ENCODE assay signal across 29 cellular contexts in the genomic region with DNA sequence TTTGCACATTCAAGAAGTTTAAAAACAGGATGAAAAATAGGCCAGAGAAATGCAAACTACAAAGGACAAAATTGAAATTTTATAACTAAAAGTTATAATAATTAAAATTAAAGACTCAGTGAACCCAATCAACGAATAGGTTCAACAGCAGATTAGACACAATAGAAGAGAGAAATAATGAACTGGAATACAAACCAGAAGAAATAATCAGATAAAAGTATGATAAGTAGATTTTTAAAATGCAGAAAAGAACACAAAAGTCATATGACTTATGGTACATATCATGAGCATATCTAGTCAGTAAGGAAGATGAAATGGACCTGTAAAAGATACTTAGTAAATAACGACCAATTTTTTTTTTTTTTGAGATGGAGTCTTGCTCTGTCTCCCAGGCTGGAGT.
"Had no signal": no experiment of that assay in that cellular context is flagged by ENCODE, and none has a peak within 500 bp of the region (broad histone marks: within the 10 kb centered on the region; RNA-seq: fewer than 3 reads in every experiment).

No MANE protein-coding gene starts in this region.

- FAIRE-seq: urothelium cell line had no signal

- H3K27ac ChIP-seq: stomach, suprapubic skin, testis, thoracic aorta, thyroid gland, tibial artery, tibial nerve, transverse colon, upper lobe of left lung, upper lobe of right lung, uterus, vagina had no signal

- ATAC-seq: stimulated activated effector memory CD8-positive, alpha-beta T cell treated with anti-CD3 and anti-CD28 coated beads, Interleukin-12 subunit alpha, Interleukin-12 subunit beta, amount 100 ng/mL, for 72 hours; stimulated activated memory B cell treated with anti-CD40 and anti-IgM and Interleukin-4, amounts not matched to agents 10 μg/mL and 1 μg/mL and 100 μg/mL, for 72 hours; stimulated activated naive B cell treated with anti-CD40 and anti-IgM and Interleukin-4, amounts not matched to agents 10 μg/mL and 1 μg/mL and 100 μg/mL, for 72 hours; stimulated activated naive CD8-positive, alpha-beta T cell treated with anti-CD3 and anti-CD28 coated beads, Interleukin-15, amount 100 ng/mL, for 72 hours; stimulated activated naive CD8-positive, alpha-beta T cell treated with anti-CD3 and anti-CD28 coated beads, Interleukin-15, Interleukin-2, amounts not matched to agents 100 U/mL and 50 U/mL, for 24 hours; upper lobe of right lung had no signal

- H3K4me3 ChIP-seq: stomach, suprapubic skin, testis, thoracic aorta, thyroid gland, tibial artery, tibial nerve, transverse colon, upper lobe of left lung, upper lobe of right lung, uterus, vagina had no signal

- H3K27me3 ChIP-seq: stomach, suprapubic skin, testis, thyroid gland, tibial artery, tibial nerve, transverse colon, upper lobe of left lung, upper lobe of right lung, uterus, vagina had no signal

- H3K4me1 ChIP-seq: stomach, suprapubic skin, testis, thyroid gland, tibial artery, tibial nerve, transverse colon, upper lobe of left lung, upper lobe of right lung, uterus, vagina had no signal

- DNase-seq: stimulated activated CD4-positive, alpha-beta T cell treated with anti-CD3 and anti-CD28 coated beads, Interleukin-2, amount 100 ng/mL, for 48 hours; stimulated activated CD4-positive, alpha-beta T cell treated with anti-CD3 and anti-CD28 coated beads, Interleukin-4, amount 100 ng/mL, for 1 hour; stimulated activated CD4-positive, alpha-beta T cell treated with anti-CD3 and anti-CD28 coated beads, Interleukin-4, amount 100 ng/mL, for 24 hours; stimulated activated CD4-positive, alpha-beta T cell treated with anti-CD3 and anti-CD28 coated beads, Interleukin-4, amount 100 ng/mL, for 4 hours; stimulated activated CD8-positive, alpha-beta memory T cell treated with anti-CD3 and anti-CD28 coated beads, Interleukin-4, amount 100 ng/mL, for 48 hours; stimulated activated naive B cell treated with anti-CD40 and anti-IgM and Interleukin-4, amounts not matched to agents 10 μg/mL and 1 μg/mL and 100 μg/mL, for 72 hours; stimulated activated naive CD4-positive, alpha-beta T cell; stimulated activated naive CD4-positive, alpha-beta T cell treated with Interleukin-2 at 50 U/mL for 16 hours; stimulated activated naive CD8-positive, alpha-beta T cell treated with anti-CD3 and anti-CD28 coated beads, Interleukin-15, amount 100 ng/mL, for 72 hours; stimulated activated naive CD8-positive, alpha-beta T cell treated with anti-CD3 and anti-CD28 coated beads, Interleukin-15, Interleukin-2, amounts not matched to agents 100 U/mL and 50 U/mL, for 24 hours; stomach; substantia nigra; testis; thyroid gland; tibial artery; transverse colon; trophoblast cell; upper lobe of left lung; upper lobe of right lung; uterus had no signal

- H3K4me3 Mint-ChIP-seq: stimulated activated effector memory CD8-positive, alpha-beta T cell treated with anti-CD3 and anti-CD28 coated beads, Interleukin-12 subunit alpha, Interleukin-12 subunit beta, amount 100 ng/mL, for 72 hours; stimulated activated memory B cell treated with anti-CD40 and anti-IgM and Interleukin-4, amounts not matched to agents 10 μg/mL and 1 μg/mL and 100 μg/mL, for 72 hours; stimulated activated naive B cell treated with anti-CD40 and anti-IgM and Interleukin-4, amounts not matched to agents 10 μg/mL and 1 μg/mL and 100 μg/mL, for 72 hours; stimulated activated naive CD8-positive, alpha-beta T cell treated with anti-CD3 and anti-CD28 coated beads, Interleukin-15, amount 100 ng/mL, for 72 hours; stimulated activated naive CD8-positive, alpha-beta T cell treated with anti-CD3 and anti-CD28 coated beads, Interleukin-15, Interleukin-2, amounts not matched to agents 100 ng/mL and 50 ng/mL, for 24 hours; type B pancreatic cell had no signal

- H3K36me3 ChIP-seq: stomach, suprapubic skin, thoracic aorta, thyroid gland, tibial artery, tibial nerve, transverse colon, upper lobe of left lung, upper lobe of right lung, uterus, vagina had no signal

- H3K36me3 Mint-ChIP-seq: stimulated activated effector memory CD8-positive, alpha-beta T cell treated with anti-CD3 and anti-CD28 coated beads, Interleukin-12 subunit alpha, Interleukin-12 subunit beta, amount 100 ng/mL, for 72 hours; stimulated activated memory B cell treated with anti-CD40 and anti-IgM and Interleukin-4, amounts not matched to agents 10 μg/mL and 1 μg/mL and 100 μg/mL, for 72 hours; type B pancreatic cell had no signal

- H3K9me3 ChIP-seq: testis, thyroid gland, uterus, vagina had no signal

- H3K4me1 Mint-ChIP-seq: stimulated activated effector memory CD8-positive, alpha-beta T cell treated with anti-CD3 and anti-CD28 coated beads, Interleukin-12 subunit alpha, Interleukin-12 subunit beta, amount 100 ng/mL, for 72 hours; stimulated activated memory B cell treated with anti-CD40 and anti-IgM and Interleukin-4, amounts not matched to agents 10 μg/mL and 1 μg/mL and 100 μg/mL, for 72 hours; stimulated activated naive B cell treated with anti-CD40 and anti-IgM and Interleukin-4, amounts not matched to agents 10 μg/mL and 1 μg/mL and 100 μg/mL, for 72 hours; stimulated activated naive CD8-positive, alpha-beta T cell treated with anti-CD3 and anti-CD28 coated beads, Interleukin-15, amount 100 ng/mL, for 72 hours had no signal
